In genomic region chr1:231883382-231883781, GRCh38 we compare ENCODE assay signal across 1 cellular context.
TF ChIP-seq lines count a peak whose summit lies in the region.

No MANE protein-coding gene starts in this region.

TF ChIP-seq in GM23338, 12 proteins besides CTCF, POLR2A, EP300 and RAD21 (continued from another document):
- TF ChIP-seq ZNF462 (CRISPR knock-in tag; IDR thresholded peaks at IDR 0.05), result no peak
- TF ChIP-seq JUNB (IDR thresholded peaks at IDR 0.05; ENCODE audit: unreplicated experiment), result no peak
